1 cellular context compared by ENCODE assay signal in genomic region chr1:156813750-156814570, GRCh38.
TF ChIP-seq lines count a peak whose summit lies in the region.

No MANE protein-coding gene starts in this region.

TF ChIP-seq in HepG2, 621 proteins besides CTCF, POLR2A, EP300 and RAD21 (continued from another document and continues in another):
- TF ChIP-seq TFDP1 (CRISPR knock-in tag; IDR thresholded peaks at IDR 0.05; ENCODE audit: borderline replicate concordance), result peak; percentile 97
- no peak for TF ChIP-seq ZNF781 (CRISPR knock-in tag; IDR thresholded peaks at IDR 0.05; ENCODE audit: borderline replicate concordance, not compliant biosample characterization)
- TF ChIP-seq ZBTB49 (CRISPR knock-in tag; IDR thresholded peaks at IDR 0.05; ENCODE audit: borderline replicate concordance), result peak; percentile 18; the same call in 1 of the 2 replicates
- no peak for TF ChIP-seq PRDM4 (CRISPR knock-in tag; IDR thresholded peaks at IDR 0.05; ENCODE audit: borderline replicate concordance)
- peak; percentile 72 for TF ChIP-seq MNT (IDR thresholded peaks at IDR 0.05)
- TF ChIP-seq MAFG (CRISPR knock-in tag; IDR thresholded peaks at IDR 0.05), result no peak
- TF ChIP-seq BRCA1 (CRISPR knock-in tag; IDR thresholded peaks at IDR 0.05), result peak; percentile 69; the same call in 1 of the 2 replicates
- peak; percentile 53 for TF ChIP-seq GATAD1 (CRISPR knock-in tag; IDR thresholded peaks at IDR 0.05)
- TF ChIP-seq ATF7 (IDR thresholded peaks at IDR 0.05), result no peak
- TF ChIP-seq ATF7 (CRISPR knock-in tag; IDR thresholded peaks at IDR 0.05), result peak; percentile 65
- TF ChIP-seq ZHX2 (IDR thresholded peaks at IDR 0.05; ENCODE audit: low read depth), result no peak
- TF ChIP-seq ZHX2 (CRISPR knock-in tag; IDR thresholded peaks at IDR 0.05; ENCODE audit: borderline replicate concordance), result no peak
- TF ChIP-seq ZNF670 (CRISPR knock-in tag; IDR thresholded peaks at IDR 0.05; ENCODE audit: borderline replicate concordance), result no peak
- TF ChIP-seq ZNF777 (CRISPR knock-in tag; IDR thresholded peaks at IDR 0.05), result 0 out of 2 replicates have a peak, but pooled peaks have one; percentile 58
- TF ChIP-seq ZNF460 (CRISPR knock-in tag; IDR thresholded peaks at IDR 0.05; ENCODE audit: borderline replicate concordance), result no peak
- TF ChIP-seq LRRFIP1 (CRISPR knock-in tag; conservative IDR thresholded peaks at IDR 0.05), result no peak
- TF ChIP-seq TOE1 (CRISPR knock-in tag; IDR thresholded peaks at IDR 0.05), result no peak
- TF ChIP-seq ZBTB7A (CRISPR knock-in tag; IDR thresholded peaks at IDR 0.05), result peak; percentile 86
- peak; percentile 96 for TF ChIP-seq IKZF4 (CRISPR knock-in tag; IDR thresholded peaks at IDR 0.05; ENCODE audit: borderline replicate concordance, low read depth, not compliant biosample characterization)
- peak; percentile 74; the same call in 1 of the 2 replicates for TF ChIP-seq BORCS8-MEF2B (CRISPR knock-in tag; IDR thresholded peaks at IDR 0.05)
- no peak for TF ChIP-seq GABPA (IDR thresholded peaks at IDR 0.05; ENCODE audit: low read depth, low read length)
- TF ChIP-seq GABPA (CRISPR knock-in tag; IDR thresholded peaks at IDR 0.05; ENCODE audit: low read depth), result peak; percentile 30; the same call in 1 of the 2 replicates
- no peak for TF ChIP-seq SP2 (CRISPR knock-in tag; IDR thresholded peaks at IDR 0.05)
- 0 out of 2 replicates have a peak, but pooled peaks have one; percentile 72 for TF ChIP-seq ZNF83 (CRISPR knock-in tag; IDR thresholded peaks at IDR 0.05; ENCODE audit: borderline replicate concordance)
- peak in 1 of 2 experiments; percentile 78; a peak in 2 of 4 replicates for TF ChIP-seq KLF16 (CRISPR knock-in tag; IDR thresholded peaks at IDR 0.05)
- TF ChIP-seq MLLT10 (CRISPR knock-in tag; IDR thresholded peaks at IDR 0.05), result no peak
- peak; percentile 83 for TF ChIP-seq SAP130 (CRISPR knock-in tag; IDR thresholded peaks at IDR 0.05; ENCODE audit: low read depth)
- TF ChIP-seq ARID2 (CRISPR knock-in tag; IDR thresholded peaks at IDR 0.05; ENCODE audit: borderline replicate concordance), result no peak
- peak; percentile 56; the same call in 1 of the 2 replicates for TF ChIP-seq ZZZ3 (CRISPR knock-in tag; IDR thresholded peaks at IDR 0.05; ENCODE audit: borderline replicate concordance)
- no peak for TF ChIP-seq SNAPC2 (CRISPR knock-in tag; IDR thresholded peaks at IDR 0.05)
- no peak for TF ChIP-seq ZBTB46 (CRISPR knock-in tag; IDR thresholded peaks at IDR 0.05; ENCODE audit: borderline replicate concordance)
- no peak for TF ChIP-seq ZBTB37 (CRISPR knock-in tag; IDR thresholded peaks at IDR 0.05)
- peak; percentile 65; the same call in 1 of the 2 replicates for TF ChIP-seq ZBTB42 (CRISPR knock-in tag; IDR thresholded peaks at IDR 0.05)
- TF ChIP-seq RXRB (CRISPR knock-in tag; IDR thresholded peaks at IDR 0.05; ENCODE audit: borderline replicate concordance), result peak; percentile 56; the same call in 1 of the 2 replicates
- TF ChIP-seq IRF1 (CRISPR knock-in tag; IDR thresholded peaks at IDR 0.05; ENCODE audit: low read depth), result 0 out of 2 replicates have a peak, but pooled peaks have one; percentile 64
- TF ChIP-seq FOSL2 (CRISPR knock-in tag; IDR thresholded peaks at IDR 0.05), result peak; percentile 41
- TF ChIP-seq ZNF724P (CRISPR knock-in tag; IDR thresholded peaks at IDR 0.05; ENCODE audit: borderline replicate concordance), result peak; percentile 94; the same call in 1 of the 2 replicates
- TF ChIP-seq ZNF446 (CRISPR knock-in tag; IDR thresholded peaks at IDR 0.05), result peak; percentile 56; the same call in 1 of the 2 replicates
- TF ChIP-seq MAX (IDR thresholded peaks at IDR 0.05), result peak; percentile 100
